Comparison of ENCODE assay signal across 21 cellular contexts in the genomic region with DNA sequence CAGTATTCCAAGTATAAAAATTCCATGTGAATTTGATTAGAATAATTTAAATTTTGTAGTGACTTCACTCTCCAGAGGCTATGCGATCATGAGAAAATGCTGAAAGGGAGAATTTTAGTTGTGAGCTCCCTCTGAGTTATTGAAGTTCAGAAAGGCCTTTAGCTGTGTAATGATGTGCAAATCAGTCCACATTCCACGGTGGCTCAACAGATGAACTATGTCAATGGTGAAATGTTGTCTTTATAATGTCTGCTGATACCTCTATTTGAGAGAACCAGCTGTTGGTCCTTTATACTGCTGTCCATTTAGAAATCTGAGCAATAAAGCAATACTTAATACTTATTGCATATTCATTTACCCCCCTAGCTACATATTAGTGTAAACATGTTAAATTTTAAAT. TPM values are rescaled to one million over a fixed set of nuclear protein-coding genes. Genes with fewer than 3 reads are reported as not detected.
"Had no signal": no experiment of that assay in that cellular context is flagged by ENCODE, and none has a peak within 500 bp of the region (broad histone marks: within the 10 kb centered on the region; RNA-seq: fewer than 3 reads in every experiment).

No MANE protein-coding gene starts in this region.

- H2AFZ ChIP-seq: hepatocyte, parathyroid adenoma had no signal

- H3K27ac ChIP-seq: hepatocyte, parathyroid adenoma, transverse colon, VCaP had no signal

- H3K4me1 Mint-ChIP-seq: activated naive CD8-positive, alpha-beta T cell treated with anti-CD3 and anti-CD28 coated beads for 36 hours; nephron progenitor cell; stimulated activated memory B cell treated with anti-CD40 and anti-IgM and Interleukin-4, amounts not matched to agents 10 μg/mL and 1 μg/mL and 100 μg/mL, for 72 hours; T-cell had no signal

- H3K79me2 ChIP-seq: hepatocyte, parathyroid adenoma had no signal

- H3K36me3 Mint-ChIP-seq: activated naive CD8-positive, alpha-beta T cell treated with anti-CD3 and anti-CD28 coated beads for 36 hours; stimulated activated memory B cell treated with anti-CD40 and anti-IgM and Interleukin-4, amounts not matched to agents 10 μg/mL and 1 μg/mL and 100 μg/mL, for 72 hours; T-cell had no signal

- H3K4me2 ChIP-seq: hepatocyte had no signal

- H3K4me1 ChIP-seq: parathyroid adenoma, transverse colon had no signal

- H3K27ac Mint-ChIP-seq: activated CD8-positive, alpha-beta T cell treated with anti-CD3 and anti-CD28 coated beads, Interleukin-2, amount 10 ng/mL, durations not matched to agents 7 days and 5 days; activated naive CD8-positive, alpha-beta T cell treated with anti-CD3 and anti-CD28 coated beads for 36 hours; nephron progenitor cell; stimulated activated memory B cell treated with anti-CD40 and anti-IgM and Interleukin-4, amounts not matched to agents 10 μg/mL and 1 μg/mL and 100 μg/mL, for 72 hours; T-cell; T-helper 2 cell treated with Interferon-gamma antibody and Interleukin-4, amounts not matched to agents 5 μg/mL and 100 μg/mL, for 36 hours had no signal

- ATAC-seq: activated CD4-positive, CD25-positive, alpha-beta regulatory T cell treated with anti-CD3 and anti-CD28 coated beads, Interleukin-2, amount 50 U/mL, for 24 hours; activated CD8-positive, alpha-beta T cell treated with anti-CD3 and anti-CD28 coated beads, Interleukin-2, amount 10 ng/mL, durations not matched to agents 7 days and 5 days; left ventricle myocardium superior; right cardiac atrium; stimulated activated memory B cell treated with anti-CD40 and anti-IgM and Interleukin-4, amounts not matched to agents 10 μg/mL and 1 μg/mL and 100 μg/mL, for 72 hours; T-cell had no signal

- H3K9me3 Mint-ChIP-seq: activated naive CD8-positive, alpha-beta T cell treated with anti-CD3 and anti-CD28 coated beads for 36 hours; nephron progenitor cell; stimulated activated memory B cell treated with anti-CD40 and anti-IgM and Interleukin-4, amounts not matched to agents 10 μg/mL and 1 μg/mL and 100 μg/mL, for 72 hours; T-cell; T-helper 2 cell treated with Interferon-gamma antibody and Interleukin-4, amounts not matched to agents 5 μg/mL and 100 μg/mL, for 36 hours had no signal

- H3K27me3 ChIP-seq: hepatocyte, transverse colon had no signal

- H3K9ac ChIP-seq: parathyroid adenoma had no signal

- H3K4me3 ChIP-seq: hepatocyte, transverse colon had no signal

- DNase-seq: activated CD4-positive, alpha-beta T cell treated with anti-CD3 and anti-CD28 coated beads, Interleukin-2, amount 50 U/mL, for 1 hour; activated CD8-positive, alpha-beta T cell treated with anti-CD3 and anti-CD28 coated beads, Interleukin-2, amount 10 ng/mL, durations not matched to agents 7 days and 5 days; activated naive CD8-positive, alpha-beta T cell treated with anti-CD3 and anti-CD28 coated beads for 36 hours; activated T-cell treated with anti-CD3 and anti-CD28 coated beads, Interleukin-2, amount 50 U/mL, for 1 hour; amniotic stem cell; cortex of kidney; glutamatergic neuron; left ventricle myocardium superior; mammary epithelial cell; nephron progenitor cell; nucleus accumbens; right cardiac atrium; stimulated activated CD4-positive, alpha-beta T cell treated with anti-CD3 and anti-CD28 coated beads, Interleukin-12 subunit alpha, Interleukin-12 subunit beta, amount 100 ng/mL, for 4 hours; T-cell; transverse colon had no signal

- H3K4me3 Mint-ChIP-seq: activated CD8-positive, alpha-beta T cell treated with anti-CD3 and anti-CD28 coated beads, Interleukin-2, amount 10 ng/mL, durations not matched to agents 7 days and 5 days; activated naive CD8-positive, alpha-beta T cell treated with anti-CD3 and anti-CD28 coated beads for 36 hours; nephron progenitor cell; stimulated activated memory B cell treated with anti-CD40 and anti-IgM and Interleukin-4, amounts not matched to agents 10 μg/mL and 1 μg/mL and 100 μg/mL, for 72 hours; T-cell; T-helper 2 cell treated with Interferon-gamma antibody and Interleukin-4, amounts not matched to agents 5 μg/mL and 100 μg/mL, for 36 hours had no signal

- H3K36me3 ChIP-seq: transverse colon had no signal

- H3K9me3 ChIP-seq: transverse colon had no signal

RNA-seq across cellular contexts. Expression of gene ITGB8, which starts 7.1 kb away (rescaled TPM):
- total RNA-seq: activated CD8-positive, alpha-beta T cell treated with anti-CD3 and anti-CD28 coated beads, Interleukin-2, amount 10 ng/mL, durations not matched to agents 7 days and 5 days; activated naive CD8-positive, alpha-beta T cell treated with anti-CD3 and anti-CD28 coated beads for 36 hours had no signal
